Comparison of ENCODE assay signal across 8 cellular contexts in genomic region chr1:156055343-156055645, GRCh38. TPM values are rescaled to one million over a fixed set of nuclear protein-coding genes. Genes with fewer than 3 reads are reported as not detected.
DNase-seq lines count a peak whose midpoint lies in the region; FAIRE-seq and TF ChIP-seq lines count a peak whose summit lies in the region.

No MANE protein-coding gene starts in this region.

- in situ Hi-C loops in G401 (cut with HindIII; ENCODE audit: low sequenced_read_pairs) = no loop called here

- H3K27me3 ChIP-seq in BJ (ENCODE audit: control insufficient read depth, insufficient read depth, low read length) = no peaks in the 10 kb centered on the region
- no peaks in the 10 kb centered on the region for H3K27me3 ChIP-seq in MM.1S (replicated peaks; ENCODE audit: insufficient read depth, low read length)
- H3K27me3 ChIP-seq in effector memory CD4-positive, alpha-beta T cell (replicated peaks; ENCODE audit: control insufficient read depth, insufficient read depth, low read length, poor library complexity, severe bottlenecking) = no peaks in the 10 kb centered on the region
- no peaks in the 10 kb centered on the region for H3K27me3 ChIP-seq in neural cell (ENCODE audit: insufficient read depth, low read depth, low read length)

- H3K4me2 ChIP-seq in MM.1S (ENCODE audit: low read depth, low read length) (peak overlapping the region; percentile 96), neural cell (ENCODE audit: low read length) (peak overlapping the region; percentile 76)

- TF ChIP-seq CTCF in BJ (IDR thresholded peaks at IDR 0.05; ENCODE audit: insufficient read depth, low read depth, low read length) = no peak
- no peak for TF ChIP-seq CTCF in MM.1S (IDR thresholded peaks at IDR 0.05; ENCODE audit: low read length)
- no peak for TF ChIP-seq CTCF in neural cell (IDR thresholded peaks at IDR 0.05; ENCODE audit: poor library complexity, severe bottlenecking)

- H3F3A ChIP-seq in MM.1S (ENCODE audit: insufficient read depth, low read length) = peaks cover 5% of the 10 kb centered on the region
- H3F3A ChIP-seq in neural cell (ENCODE audit: insufficient read depth, low read length, poor library complexity, severe bottlenecking) = peaks cover 3% of the 10 kb centered on the region

- DNase-seq in BJ (ENCODE audit: low read depth) (no peak), MM.1S (no peak), erythroblast (lab: John Stamatoyannopoulos, UW) (no peak), frontal cortex (ENCODE audit: low spot score in 2 of 2) (no peak), G401 (ENCODE audit: low spot score) (no peak), GM12891 (ENCODE audit: insufficient read length, low spot score) (no peak)
- no peak for DNase-seq in effector memory CD4-positive, alpha-beta T cell

- no peak overlapping the region for H3K27ac ChIP-seq in MM.1S (ENCODE audit: low read length)
- peak overlapping the region; percentile 79 for H3K27ac ChIP-seq in effector memory CD4-positive, alpha-beta T cell (ENCODE audit: insufficient read depth, low read length, poor library complexity, severe bottlenecking)
- H3K27ac ChIP-seq in neural cell (ENCODE audit: low read length) = peak overlapping the region; percentile 94

- POLR2A ChIA-PET in BJ (lab: Charles Lee) = no interaction called here

- peak overlapping the region; percentile 59; the same call in 1 of the 2 replicates for H3K9ac ChIP-seq in MM.1S (ENCODE audit: low read length)
- peak overlapping the region; percentile 96 for H3K9ac ChIP-seq in neural cell (ENCODE audit: low read length)

- TF ChIP-seq EP300 in neural cell (conservative IDR thresholded peaks at IDR 0.05; ENCODE audit: poor library complexity, severe bottlenecking) = no peak

- H4K20me1 ChIP-seq in MM.1S (ENCODE audit: insufficient read depth, low read length) = no peaks in the 10 kb centered on the region
- no peaks in the 10 kb centered on the region for H4K20me1 ChIP-seq in neural cell (ENCODE audit: insufficient read depth)

- CTCF ChIA-PET in BJ (lab: Yijun Ruan, JAX) = no interaction called here

- H3K9me3 ChIP-seq in MM.1S (replicated peaks; ENCODE audit: insufficient read depth, low read length) (no peaks in the 10 kb centered on the region), neural cell (ENCODE audit: low read length) (no peaks in the 10 kb centered on the region)
- H3K9me3 ChIP-seq in effector memory CD4-positive, alpha-beta T cell (ENCODE audit: control insufficient read depth, low read length) = no peaks in the 10 kb centered on the region

- H3K79me2 ChIP-seq in MM.1S (ENCODE audit: low read length) = peaks cover 38% of the 10 kb centered on the region
- H3K79me2 ChIP-seq in neural cell (replicated peaks; ENCODE audit: insufficient read depth, low read length) = peaks cover 25% of the 10 kb centered on the region

- H2AFZ ChIP-seq in MM.1S (ENCODE audit: low read length) (peak overlapping the region; percentile 91), neural cell (ENCODE audit: low read depth, low read length) (peak overlapping the region; percentile 63)

- H3K4me3 ChIP-seq in BJ (ENCODE audit: low read depth, low read length) = peak overlapping the region; percentile 79
- peak overlapping the region; percentile 84 for H3K4me3 ChIP-seq in MM.1S (ENCODE audit: low read length)
- peak overlapping the region; percentile 95 for H3K4me3 ChIP-seq in effector memory CD4-positive, alpha-beta T cell (ENCODE audit: insufficient read depth, low read depth, low read length, poor library complexity, severe bottlenecking)
- peak overlapping the region; percentile 82 for H3K4me3 ChIP-seq in neural cell (ENCODE audit: low read length)

- no peak for TF ChIP-seq RAD21 in neural cell (conservative IDR thresholded peaks at IDR 0.05)

- FAIRE-seq in frontal cortex (lab: Jason Lieb, UNC) (no peak), GM12891 (lab: Jason Lieb, UNC) (no peak)

- peaks cover 11% of the 10 kb centered on the region for H3K4me1 ChIP-seq in MM.1S (ENCODE audit: low read length)
- H3K4me1 ChIP-seq in effector memory CD4-positive, alpha-beta T cell (ENCODE audit: control insufficient read depth, insufficient read depth, low read length, poor library complexity, severe bottlenecking) = peaks cover 14% of the 10 kb centered on the region

- no peaks in the 10 kb centered on the region for H3K9me2 ChIP-seq in MM.1S (replicated peaks; ENCODE audit: insufficient read depth, low read length)
- H3K9me2 ChIP-seq in neural cell (ENCODE audit: insufficient read depth, low read length) = no peaks in the 10 kb centered on the region

- H3K36me3 ChIP-seq in BJ (ENCODE audit: control insufficient read depth, insufficient read depth, low read length) = no peaks in the 10 kb centered on the region; the same call in none of the 2 replicates
- H3K36me3 ChIP-seq in MM.1S (replicated peaks; ENCODE audit: insufficient read depth, low read length) = no peaks in the 10 kb centered on the region
- peaks cover 3% of the 10 kb centered on the region for H3K36me3 ChIP-seq in effector memory CD4-positive, alpha-beta T cell (ENCODE audit: control insufficient read depth, insufficient read depth, low read length)
- H3K36me3 ChIP-seq in neural cell (ENCODE audit: insufficient read depth, low read length) = no peaks in the 10 kb centered on the region

- TF ChIP-seq POLR2A in erythroblast (IDR thresholded peaks at IDR 0.05; ENCODE audit: low read length) (no peak), GM12891 (IDR thresholded peaks at IDR 0.05; ENCODE audit: low read depth, low read length) (no peak)

TF ChIP-seq in neural cell, 6 proteins besides CTCF, POLR2A, EP300 and RAD21 (continues in another document):
- TF ChIP-seq EZH2 (IDR thresholded peaks at IDR 0.05; ENCODE audit: borderline replicate concordance, insufficient read depth, low read length, poor library complexity, severe bottlenecking) (no peak), POLR2AphosphoS5 (IDR thresholded peaks at IDR 0.05) (no peak), SMC3 (conservative IDR thresholded peaks at IDR 0.05; ENCODE audit: poor library complexity) (no peak)

TF ChIP-seq in GM12891, 5 proteins besides CTCF, POLR2A, EP300 and RAD21:
- TF ChIP-seq TAF1 (IDR thresholded peaks at IDR 0.05; ENCODE audit: low read depth, low read length) (no peak), POU2F2 (IDR thresholded peaks at IDR 0.05; ENCODE audit: low read depth, low read length) (no peak), PAX5 (IDR thresholded peaks at IDR 0.05; ENCODE audit: insufficient read depth, low read length, severe bottlenecking) (no peak), POLR2AphosphoS5 (IDR thresholded peaks at IDR 0.05; ENCODE audit: low read depth, low read length) (no peak), SPI1 (IDR thresholded peaks at IDR 0.05; ENCODE audit: low read depth, low read length) (no peak)
TF ChIP-seq in GM12891: peak in this region for 0.

RNA-seq across cellular contexts. Expression of gene LAMTOR2, which starts 0.7 kb away (rescaled TPM):
- 60.0 and 77.4 TPM in 2 replicates for polyA plus RNA-seq in BJ (2011; rRNA removed)
- 23.9 and 33.8 TPM in 2 replicates for polyA minus RNA-seq in BJ (2011; rRNA and poly(A)+ RNA removed)
- 81.3 and 82.6 TPM in 2 replicates for polyA plus RNA-seq in neural cell
- polyA minus RNA-seq in neural cell = 24.6 and 39.8 TPM in 2 replicates
- total RNA-seq in frontal cortex = 36.3 TPM
- 20.1 and 42.3 TPM in 2 replicates for total RNA-seq in G401 (2014; rRNA removed; shearing (Covaris generic))
- 81.3 TPM for polyA plus RNA-seq in GM12891 (2012; ENCODE audit: low read depth, missing spikeins)

RNA-seq across cellular contexts. Expression of gene UBQLN4, which starts 1.7 kb away (rescaled TPM):
- 25.7 and 28.3 TPM in 2 replicates for polyA plus RNA-seq in BJ (2011; rRNA removed)
- polyA minus RNA-seq in BJ (2011; rRNA and poly(A)+ RNA removed) = 23.6 and 36.3 TPM in 2 replicates
- 34.9 and 39.3 TPM in 2 replicates for polyA plus RNA-seq in neural cell
- 47.5 and 51.2 TPM in 2 replicates for polyA minus RNA-seq in neural cell
- total RNA-seq in frontal cortex = 28.5 TPM
- total RNA-seq in G401 (2014; rRNA removed; shearing (Covaris generic)) = 29.5 and 30.0 TPM in 2 replicates
- polyA plus RNA-seq in GM12891 (2012; ENCODE audit: low read depth, missing spikeins) = 16.5 TPM

RNA-seq across cellular contexts. Expression of gene RAB25, which starts 5.7 kb away (rescaled TPM):
- not detected in 2 replicates for polyA plus RNA-seq in BJ (2011; rRNA removed)
- not detected in 2 replicates for polyA minus RNA-seq in BJ (2011; rRNA and poly(A)+ RNA removed)
- 1.3 TPM in 1 of 2 replicates, not detected in the other for polyA plus RNA-seq in neural cell
- polyA minus RNA-seq in neural cell = not detected in 2 replicates
- total RNA-seq in frontal cortex = not detected
- not detected in 2 replicates for total RNA-seq in G401 (2014; rRNA removed; shearing (Covaris generic))
- 0.09 TPM for polyA plus RNA-seq in GM12891 (2012; ENCODE audit: low read depth, missing spikeins)

RNA-seq across cellular contexts. Expression of gene MEX3A, which starts 27.0 kb away (rescaled TPM):
- 1.9 TPM in 2 replicates for polyA plus RNA-seq in BJ (2011; rRNA removed)
- polyA minus RNA-seq in BJ (2011; rRNA and poly(A)+ RNA removed) = 1.8 and 2.4 TPM in 2 replicates
- polyA plus RNA-seq in neural cell = 39.8 and 44.4 TPM in 2 replicates
- 114 and 119 TPM in 2 replicates for polyA minus RNA-seq in neural cell
- 43.2 TPM for total RNA-seq in frontal cortex
- 21.0 and 21.2 TPM in 2 replicates for total RNA-seq in G401 (2014; rRNA removed; shearing (Covaris generic))
- 0.56 TPM for polyA plus RNA-seq in GM12891 (2012; ENCODE audit: low read depth, missing spikeins)

RNA-seq across cellular contexts. Expression of gene SSR2, which starts 34.5 kb away (rescaled TPM):
- 891 and 935 TPM in 2 replicates for polyA plus RNA-seq in BJ (2011; rRNA removed)
- 171 and 320 TPM in 2 replicates for polyA minus RNA-seq in BJ (2011; rRNA and poly(A)+ RNA removed)
- 440 and 473 TPM in 2 replicates for polyA plus RNA-seq in neural cell
- 192 and 213 TPM in 2 replicates for polyA minus RNA-seq in neural cell
- total RNA-seq in frontal cortex = 230 TPM
- 257 and 273 TPM in 2 replicates for total RNA-seq in G401 (2014; rRNA removed; shearing (Covaris generic))
- polyA plus RNA-seq in GM12891 (2012; ENCODE audit: low read depth, missing spikeins) = 186 TPM
